21 cellular contexts compared by ENCODE assay signal in the genomic region with DNA sequence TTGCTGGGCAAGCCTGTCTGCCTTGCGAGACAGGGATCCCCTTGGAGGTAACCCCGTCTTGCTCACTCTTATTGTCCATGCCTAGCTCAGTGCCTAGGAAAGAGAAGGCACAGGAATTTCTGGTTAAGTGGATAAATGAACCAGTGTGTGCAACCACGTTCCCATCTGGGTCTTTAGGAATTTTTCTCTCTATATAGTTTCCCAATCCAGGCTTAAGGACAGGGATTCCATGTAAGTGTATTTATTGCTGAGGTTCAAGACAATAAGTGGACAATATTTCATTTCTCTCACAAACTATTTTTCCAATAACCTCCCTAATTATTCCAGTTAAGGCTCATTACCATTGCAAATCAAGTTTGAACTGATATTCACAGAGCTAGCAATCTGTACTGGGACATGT.
"Had no signal": no experiment of that assay in that cellular context is flagged by ENCODE, and none has a peak within 500 bp of the region (broad histone marks: within the 10 kb centered on the region; RNA-seq: fewer than 3 reads in every experiment).

No MANE protein-coding gene starts in this region.

- H3K4me1 ChIP-seq: colonic mucosa, lower lobe of right lung, testis had no signal

- H3K27me3 ChIP-seq: colonic mucosa, testis had no signal

- H3K27ac ChIP-seq: colonic mucosa, lower lobe of right lung, testis, VCaP had no signal

- DNase-seq: activated CD4-positive, alpha-beta T cell treated with anti-CD3 and anti-CD28 coated beads, Interleukin-2, amount 50 U/mL, for 4 hours; activated gamma-delta T cell treated with Interleukin-2 at 50 U/mL for 16 hours; activated T-cell treated with anti-CD3 and anti-CD28 coated beads, Interleukin-2, amount 50 U/mL, for 72 hours; caudate nucleus; colonic mucosa; glutamatergic neuron; hypothalamus; lower lobe of right lung; occipital lobe; right cardiac atrium; small intestine; stimulated activated CD4-positive, alpha-beta T cell treated with anti-CD3 and anti-CD28 coated beads, Interleukin-4, amount 100 ng/mL, for 24 hours; SW 1271; T-helper 2 cell; testis had no signal

- H3K9me3 ChIP-seq: colonic mucosa, lower lobe of right lung, testis had no signal

- H3K4me3 ChIP-seq: colonic mucosa, lower lobe of right lung, testis had no signal

- H3K36me3 Mint-ChIP-seq: activated naive CD4-positive, alpha-beta T cell treated with anti-CD3 and anti-CD28 coated beads, Interleukin-2, amount 50 U/mL, for 72 hours; stimulated activated effector memory CD8-positive, alpha-beta T cell treated with anti-CD3 and anti-CD28 coated beads, Interleukin-12 subunit alpha, Interleukin-12 subunit beta, amount 100 ng/mL, for 72 hours had no signal

- H3K4me3 Mint-ChIP-seq: activated T-cell treated with anti-CD3 and anti-CD28 coated beads, Interleukin-2, amount 50 U/mL, for 72 hours; type B pancreatic cell had no signal

- ATAC-seq: activated naive CD4-positive, alpha-beta T cell treated with anti-CD3 and anti-CD28 coated beads, Interleukin-2, amount 50 U/mL, for 72 hours; activated T-cell treated with anti-CD3 and anti-CD28 coated beads, Interleukin-2, amount 50 U/mL, for 72 hours; esophagus mucosa; lower lobe of right lung; right cardiac atrium had no signal

- H3K36me3 ChIP-seq: colonic mucosa, lower lobe of right lung had no signal

- H3K27ac Mint-ChIP-seq: activated naive CD4-positive, alpha-beta T cell treated with anti-CD3 and anti-CD28 coated beads, Interleukin-2, amount 50 U/mL, for 72 hours; activated T-cell treated with anti-CD3 and anti-CD28 coated beads, Interleukin-2, amount 50 U/mL, for 72 hours; progenitor cell of endocrine pancreas; type B pancreatic cell had no signal
